8 cellular contexts compared by ENCODE assay signal in the genomic region with DNA sequence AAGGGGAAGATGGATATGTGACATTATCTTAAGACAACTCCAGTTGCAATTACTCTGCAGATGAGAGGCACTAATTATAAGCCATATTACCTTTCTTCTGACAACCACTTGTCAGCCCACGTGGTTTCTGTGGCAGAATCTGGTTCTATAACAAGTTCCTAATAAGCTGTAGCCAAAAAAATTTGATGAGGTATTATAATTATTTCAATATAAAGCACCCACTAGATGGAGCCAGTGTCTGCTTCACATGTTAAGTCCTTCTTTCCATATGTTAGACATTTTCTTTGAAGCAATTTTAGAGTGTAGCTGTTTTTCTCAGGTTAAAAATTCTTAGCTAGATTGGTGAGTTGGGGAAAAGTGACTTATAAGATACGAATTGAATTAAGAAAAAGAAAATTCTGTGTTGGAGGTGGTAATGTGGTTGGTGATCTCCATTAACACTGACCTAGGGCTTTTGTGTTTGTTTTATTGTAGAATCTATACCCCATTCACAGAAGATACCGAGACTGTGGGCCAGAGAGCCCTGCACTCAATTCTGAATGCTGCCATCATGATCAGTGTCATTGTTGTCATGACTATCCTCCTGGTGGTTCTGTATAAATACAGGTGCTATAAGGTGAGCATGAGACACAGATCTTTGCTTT. TPM values are rescaled to one million over a fixed set of nuclear protein-coding genes. Genes with fewer than 3 reads are reported as not detected.
A peak's percentile ranks its signal among the peaks of the same experiment; 100 is the strongest.
DNase-seq lines count a peak whose midpoint lies in the region; TF ChIP-seq lines count a peak whose summit lies in the region.

No MANE protein-coding gene starts in this region.

- H3F3A ChIP-seq in neural progenitor cell (ENCODE audit: low read depth), result peaks cover 7% of the 10 kb centered on the region

- no peaks in the 10 kb centered on the region for H3K9me3 Mint-ChIP-seq in neural progenitor cell

- H2AFZ ChIP-seq in neural progenitor cell (replicated peaks), result no peak overlapping the region

- DNase-seq in AG08395 (ENCODE audit: low spot score) (peak; percentile 38), GF-D8 (lab: John Stamatoyannopoulos, UW) (peak; percentile 2), NCI-H524 (lab: John Stamatoyannopoulos, UW) (peak; percentile 43 to 85), colonic mucosa (no peak), neural progenitor cell (ENCODE audit: low spot score) (peak; percentile 35), posterior vena cava (ENCODE audit: low spot score) (no peak), NCI-H187 (lab: John Stamatoyannopoulos, UW) (no peak), epidermal melanocyte (ENCODE audit: insufficient read length, low spot score) (no peak)

- H3K9me3 ChIP-seq in colonic mucosa (no peaks in the 10 kb centered on the region), neural progenitor cell (ENCODE audit: low read depth) (no peaks in the 10 kb centered on the region)

- no peaks in the 10 kb centered on the region for H3K27me3 ChIP-seq in colonic mucosa
- H3K27me3 ChIP-seq in neural progenitor cell, result no peaks in the 10 kb centered on the region

- TF ChIP-seq CTCF in colonic mucosa (IDR thresholded peaks at IDR 0.05) (peak; percentile 26), neural progenitor cell (IDR thresholded peaks at IDR 0.05) (peak; percentile 57)

- no peaks in the 10 kb centered on the region for H3K79me2 ChIP-seq in neural progenitor cell (ENCODE audit: low read depth)

- no peak overlapping the region for H3K4me2 ChIP-seq in neural progenitor cell

- no peak overlapping the region for H3K4me3 Mint-ChIP-seq in neural progenitor cell

- H3K27ac ChIP-seq in colonic mucosa (no peak overlapping the region), neural progenitor cell (no peak overlapping the region)

- no peaks in the 10 kb centered on the region for H3K4me1 ChIP-seq in colonic mucosa
- H3K4me1 ChIP-seq in neural progenitor cell, result no peaks in the 10 kb centered on the region

- no peaks in the 10 kb centered on the region for H3K27me3 Mint-ChIP-seq in neural progenitor cell (ENCODE audit: insufficient read depth, low read depth)

- peaks cover 6% of the 10 kb centered on the region for H3K4me1 Mint-ChIP-seq in neural progenitor cell

- intact Hi-C loops in colonic mucosa (cut with DNase I) (loop anchor here (10.0 kb wide), 1 partner anchor 302 kb away; no protein-coding TSS in a partner anchor), posterior vena cava (cut with DNase I) (loop anchor here in 1 of 2 donors (10.0 kb wide), 1 partner anchor 122 kb away; no protein-coding TSS in a partner anchor)

- H3K4me3 ChIP-seq in colonic mucosa (no peak overlapping the region), neural progenitor cell (no peak overlapping the region)

- H3K36me3 ChIP-seq in colonic mucosa, result peaks cover 20% of the 10 kb centered on the region
- H3K36me3 ChIP-seq in neural progenitor cell, result peaks cover 21% of the 10 kb centered on the region

- no peak overlapping the region for H3K9ac ChIP-seq in colonic mucosa (ENCODE audit: low read depth in 2 of 2, low read length in 2 of 2)
- H3K9ac ChIP-seq in neural progenitor cell, result no peak overlapping the region

- no peak overlapping the region for H3K27ac Mint-ChIP-seq in neural progenitor cell

- no peaks in the 10 kb centered on the region for H4K20me1 ChIP-seq in neural progenitor cell (ENCODE audit: low read depth)

- H3K36me3 Mint-ChIP-seq in neural progenitor cell, result peaks cover 30% of the 10 kb centered on the region

RNA-seq across cellular contexts. Expression of gene PSEN1, which starts 36.9 kb away (rescaled TPM):
- total RNA-seq in colonic mucosa (100 to 1,000 TPM in 1 of 2 donors, 10 to 100 TPM in 1; 76.4 to 103 TPM), neural progenitor cell (ENCODE audit: low replicate concordance) (55.3 and 80.5 TPM in 2 replicates), posterior vena cava (10 to 100 TPM; 41.4 to 48.8 TPM)

Comparison
In these comparisons a context has a peak if more than half of its experiments do, and no peak if none do; other contexts are left out.
1. DNase-seq: peak in AG08395 (single experiment), GF-D8 (single experiment), NCI-H524 (2 of 2) and neural progenitor cell (single experiment); none in colonic mucosa (single experiment), posterior vena cava (single experiment), NCI-H187 (0 of 2) and epidermal melanocyte (single experiment).